ENCODE assay signal across 27 cellular contexts in genomic region chr12:31525496-31526157, GRCh38.
A peak's percentile ranks its signal among the peaks of the same experiment; 100 is the strongest.
DNase-seq lines count a peak whose midpoint lies in the region; ATAC-seq, FAIRE-seq and TF ChIP-seq lines count a peak whose summit lies in the region.
"Had no signal": no experiment of that assay in that cellular context is flagged by ENCODE, and none has a peak within 500 bp of the region (broad histone marks: within the 10 kb centered on the region; RNA-seq: fewer than 3 reads in every experiment).

No MANE protein-coding gene starts in this region.

- no peak overlapping the region for H2AK9ac ChIP-seq in IMR-90 (replicated peaks; ENCODE audit: low read depth, low read length, poor library complexity)

- H2BK12ac ChIP-seq in trophoblast cell (ENCODE audit: low read length) (no peak overlapping the region), neuronal stem cell (ENCODE audit: low read length) (no peak overlapping the region)

- TF ChIP-seq CTCF in IMR-90 (conservative IDR thresholded peaks at IDR 0.05; ENCODE audit: low read depth, low read length) (no peak), bronchial epithelial cell (IDR thresholded peaks at IDR 0.05; ENCODE audit: insufficient read depth, low read length, severe bottlenecking) (no peak)

- H4K8ac ChIP-seq in IMR-90 (ENCODE audit: low read depth in 2 of 2, low read length in 2 of 2) (no peak overlapping the region), trophoblast cell (ENCODE audit: low read depth, low read length) (no peak overlapping the region), neuronal stem cell (ENCODE audit: low read depth, low read length) (no peak overlapping the region)

- peaks cover 17 to 46% of the 10 kb centered on the region in 2 experiments for H3K79me1 ChIP-seq in IMR-90 (ENCODE audit: low read depth in 1 of 2, low read length in 2 of 2)
- H3K79me1 ChIP-seq in trophoblast cell (ENCODE audit: low read length): no peaks in the 10 kb centered on the region
- no peaks in the 10 kb centered on the region for H3K79me1 ChIP-seq in neuronal stem cell (ENCODE audit: low read depth, low read length)

- no peaks in the 10 kb centered on the region for H3K79me2 ChIP-seq in trophoblast cell (ENCODE audit: control insufficient read depth, insufficient read depth, low read length, poor library complexity)

- H2AFZ ChIP-seq in IMR-90 (replicated peaks; ENCODE audit: low read length, poor library complexity) (no peak overlapping the region), trophoblast cell (ENCODE audit: insufficient read depth, low read length, poor library complexity) (no peak overlapping the region), neuronal stem cell (ENCODE audit: low read length) (no peak overlapping the region)

- TF ChIP-seq RAD21 in IMR-90 (IDR thresholded peaks at IDR 0.05; ENCODE audit: low read length): no peak

- POLR2A ChIA-PET in IMR-90 (lab: Charles Lee; ENCODE audit: unreplicated experiment): no interaction called here

- H2BK120ac ChIP-seq in IMR-90 (ENCODE audit: low read depth, low read length) (no peak overlapping the region), trophoblast cell (ENCODE audit: insufficient read depth, low read length, poor library complexity) (no peak overlapping the region), neuronal stem cell (ENCODE audit: low read depth, low read length) (no peak overlapping the region)

- H3K18ac ChIP-seq in IMR-90 (ENCODE audit: low read depth, low read length): no peak overlapping the region
- H3K18ac ChIP-seq in trophoblast cell (ENCODE audit: low read length): no peak overlapping the region
- no peak overlapping the region for H3K18ac ChIP-seq in neuronal stem cell (ENCODE audit: low read length)

- CTCF ChIA-PET in IMR-90 (lab: Yijun Ruan, JAX): no interaction called here

- H4K91ac ChIP-seq in IMR-90 (ENCODE audit: insufficient read depth, low read depth, low read length) (no peak overlapping the region), trophoblast cell (ENCODE audit: low read depth, low read length) (no peak overlapping the region), neuronal stem cell (ENCODE audit: low read depth, low read length, poor library complexity) (no peak overlapping the region)

- TF ChIP-seq POLR2A in GM12891 (IDR thresholded peaks at IDR 0.05; ENCODE audit: low read depth, low read length) (no peak), IMR-90 (IDR thresholded peaks at IDR 0.05; ENCODE audit: low read depth, low read length) (no peak)

- intact Hi-C loops in IMR-90 (cut with micrococcal nuclease): no loop called here

- no peak overlapping the region for H3K4ac ChIP-seq in IMR-90 (ENCODE audit: low read depth, low read length)
- peak overlapping the region; percentile 27 for H3K4ac ChIP-seq in trophoblast cell (ENCODE audit: low read depth, low read length)
- H3K4ac ChIP-seq in neuronal stem cell (ENCODE audit: low read length): no peak overlapping the region

- H3K4me1 ChIP-seq in IMR-90 (ENCODE audit: control insufficient read depth, insufficient read depth, low read length): peaks cover 9% of the 10 kb centered on the region
- H3K4me1 ChIP-seq in trophoblast cell (ENCODE audit: control insufficient read depth in 1 of 2, insufficient read depth in 2 of 2, low read length in 2 of 2): peaks cover 0 to 4% of the 10 kb centered on the region in 2 experiments
- H3K4me1 ChIP-seq in neuronal stem cell (ENCODE audit: control insufficient read depth in 2 of 2, insufficient read depth in 1 of 2, low read depth in 1 of 2, low read length in 2 of 2): no peaks in the 10 kb centered on the region
- H3K4me1 ChIP-seq: esophagus squamous epithelium had no signal

- H3K27me3 ChIP-seq in IMR-90 (ENCODE audit: control insufficient read depth, insufficient read depth, low read length): no peaks in the 10 kb centered on the region
- no peaks in the 10 kb centered on the region for H3K27me3 ChIP-seq in bronchial epithelial cell (ENCODE audit: control insufficient read depth, insufficient read depth, low read length)
- H3K27me3 ChIP-seq in trophoblast cell (ENCODE audit: insufficient read depth, low read length): no peaks in the 10 kb centered on the region
- no peaks in the 10 kb centered on the region for H3K27me3 ChIP-seq in neuronal stem cell (ENCODE audit: control insufficient read depth in 3 of 3, insufficient read depth in 3 of 3, low read depth in 1 of 3, low read length in 3 of 3)
- H3K27me3 ChIP-seq: cardiac muscle cell, esophagus squamous epithelium, gastrocnemius medialis, sigmoid colon had no signal

- no peak overlapping the region for H3K27ac ChIP-seq in IMR-90 (ENCODE audit: insufficient read depth, low read length)
- no peak overlapping the region for H3K27ac ChIP-seq in trophoblast cell (ENCODE audit: low read depth, low read length)
- H3K27ac ChIP-seq in neuronal stem cell (replicated peaks; ENCODE audit: low read length): no peak overlapping the region
- H3K27ac ChIP-seq: cardiac muscle cell, esophagus squamous epithelium, RWPE1, sigmoid colon, SK-N-MC had no signal

- H4K12ac ChIP-seq in trophoblast cell (ENCODE audit: low read depth, low read length): no peak overlapping the region

- no peak overlapping the region for H2AK5ac ChIP-seq in IMR-90 (ENCODE audit: low read depth, low read length)
- H2AK5ac ChIP-seq in trophoblast cell (ENCODE audit: low read length): no peak overlapping the region
- no peak overlapping the region for H2AK5ac ChIP-seq in neuronal stem cell (ENCODE audit: low read depth, low read length)

- no peaks in the 10 kb centered on the region for H3K36me3 ChIP-seq in IMR-90 (ENCODE audit: control insufficient read depth, insufficient read depth, low read length)
- no peaks in the 10 kb centered on the region for H3K36me3 ChIP-seq in bronchial epithelial cell (ENCODE audit: control insufficient read depth, insufficient read depth, low read length)
- H3K36me3 ChIP-seq in trophoblast cell (ENCODE audit: control insufficient read depth in 1 of 2, insufficient read depth in 2 of 2, low read length in 2 of 2): no peaks in the 10 kb centered on the region
- H3K36me3 ChIP-seq in neuronal stem cell (replicated peaks in 1 of 2; ENCODE audit: control insufficient read depth in 2 of 2, insufficient read depth in 2 of 2, low read length in 2 of 2): no peaks in the 10 kb centered on the region
- H3K36me3 ChIP-seq: cardiac muscle cell, esophagus squamous epithelium, gastrocnemius medialis, sigmoid colon had no signal

- H3K23ac ChIP-seq in IMR-90 (ENCODE audit: low read depth, low read length) (no peak overlapping the region), trophoblast cell (ENCODE audit: low read length) (no peak overlapping the region), neuronal stem cell (ENCODE audit: low read depth, low read length, poor library complexity) (no peak overlapping the region)

- H4K20me1 ChIP-seq in IMR-90 (ENCODE audit: insufficient read depth, low read length): no peaks in the 10 kb centered on the region

- H4K5ac ChIP-seq in IMR-90 (ENCODE audit: low read depth, low read length): no peak overlapping the region

- H3K9me3 ChIP-seq in IMR-90 (ENCODE audit: control insufficient read depth, insufficient read depth, low read length): no peaks in the 10 kb centered on the region
- no peaks in the 10 kb centered on the region for H3K9me3 ChIP-seq in trophoblast cell (ENCODE audit: insufficient read depth, low read depth, low read length)
- no peaks in the 10 kb centered on the region for H3K9me3 ChIP-seq in neuronal stem cell (replicated peaks in 1 of 2; ENCODE audit: control insufficient read depth in 2 of 2, insufficient read depth in 1 of 2, low read depth in 1 of 2, low read length in 2 of 2)
- H3K9me3 ChIP-seq: esophagus squamous epithelium, gastrocnemius medialis, sigmoid colon had no signal

- no peak for ATAC-seq in IMR-90 (ENCODE audit: low read depth)
- no peak for ATAC-seq in HG02610 (IDR thresholded peaks at IDR 0.05; ENCODE audit: unreplicated experiment)
- ATAC-seq in stimulated activated naive CD8-positive, alpha-beta T cell treated with anti-CD3 and anti-CD28 coated beads, Interleukin-15, Interleukin-2, amounts not matched to agents 100 U/mL and 50 U/mL, for 24 hours: no peak
- ATAC-seq: WTC11 had no signal

- H3K56ac ChIP-seq in IMR-90 (ENCODE audit: extremely low read depth, insufficient read depth, low read length): no peak overlapping the region

- BruUV-seq in IMR-90 (replicated peaks; lab: Mats Ljungman, UMichigan): no TSS peak

- no peak for DNase-seq in GM12891 (ENCODE audit: insufficient read length, low spot score)
- DNase-seq in IMR-90: no peak
- peak; percentile 20 for DNase-seq in bronchial epithelial cell (ENCODE audit: low read depth)
- DNase-seq in trophoblast cell: no peak
- no peak for DNase-seq in neuronal stem cell (ENCODE audit: low spot score)
- DNase-seq in urothelium cell line (ENCODE audit: low spot score): no peak
- DNase-seq in stimulated activated naive CD8-positive, alpha-beta T cell treated with anti-CD3 and anti-CD28 coated beads, Interleukin-15, Interleukin-2, amounts not matched to agents 100 U/mL and 50 U/mL, for 24 hours: no peak
- DNase-seq: activated CD8-positive, alpha-beta memory T cell treated with anti-CD3 and anti-CD28 coated beads, Interleukin-2, amount 50 U/mL, for 48 hours; CD4-positive, alpha-beta memory T cell; DMS 273 treated with DMSO at 0.1 percent for 48 hours; endodermal cell; esophagus squamous epithelium; gastrocnemius medialis; hippocampal formation; Kasumi-1; NCI-H1048; NCI-H1694 treated with DMSO at 0.1 percent for 48 hours; NCI-H2171 treated with DMSO at 0.1 percent for 48 hours; NCI-H526; posterior cingulate gyrus; sigmoid colon; stimulated activated CD4-positive, alpha-beta T cell treated with anti-CD3 and anti-CD28 coated beads, Interleukin-15, amount 100 ng/mL, for 24 hours had no signal

- H3K14ac ChIP-seq in IMR-90 (replicated peaks; ENCODE audit: low read depth, low read length): no peak overlapping the region
- no peak overlapping the region for H3K14ac ChIP-seq in trophoblast cell (ENCODE audit: low read length)
- H3K14ac ChIP-seq in neuronal stem cell (ENCODE audit: low read length): no peak overlapping the region

- H2BK15ac ChIP-seq in IMR-90 (ENCODE audit: low read depth, low read length) (no peak overlapping the region), neuronal stem cell (ENCODE audit: low read length) (no peak overlapping the region)

- no peak overlapping the region for H2BK20ac ChIP-seq in IMR-90 (ENCODE audit: low read depth, low read length)

- H3K9me1 ChIP-seq in IMR-90 (ENCODE audit: insufficient read depth, low read length): peaks cover 9% of the 10 kb centered on the region

- no CpG with 5 or more reads among the region's 3 CpGs for WGBS in IMR-90 (ENCODE audit: extremely low coverage in 2 of 2, insufficient read length in 1 of 2), 2 experiments
- no CpG with 5 or more reads among the region's 3 CpGs for WGBS in trophoblast cell (ENCODE audit: extremely low coverage, insufficient coverage, insufficient read length)
- no CpG with 5 or more reads among the region's 3 CpGs for whole genome bisulfite sequencing in neuronal stem cell (ENCODE audit: extremely low coverage in 2 of 2, insufficient read length in 2 of 2, insufficient replicate concordance in 1 of 2), 2 donors

- no peak overlapping the region for H2BK5ac ChIP-seq in IMR-90 (ENCODE audit: low read depth, low read length, poor library complexity, severe bottlenecking)
- H2BK5ac ChIP-seq in trophoblast cell (ENCODE audit: low read depth, low read length, poor library complexity): no peak overlapping the region
- no peak overlapping the region for H2BK5ac ChIP-seq in neuronal stem cell (ENCODE audit: low read length)

- in situ Hi-C loops in IMR-90 (cut with MboI; ENCODE audit: low sequenced_read_pairs): no loop called here

- H3K4me2 ChIP-seq in IMR-90 (ENCODE audit: low read depth, low read length): no peak overlapping the region
- no peak overlapping the region for H3K4me2 ChIP-seq in trophoblast cell (ENCODE audit: low read length)
- H3K4me2 ChIP-seq in neuronal stem cell (ENCODE audit: insufficient read depth, low read length, poor library complexity, severe bottlenecking): no peak overlapping the region

- dilution Hi-C loops in IMR-90 (cut with HindIII; ENCODE audit: low sequenced_read_pairs, unreplicated experiment): no loop called here

- peak; percentile 26 for FAIRE-seq in GM12891 (lab: Jason Lieb, UNC)
- no peak for FAIRE-seq in bronchial epithelial cell (lab: Jason Lieb, UNC)
- no peak for FAIRE-seq in urothelium cell line (lab: Jason Lieb, UNC)

- no peak overlapping the region for H3K4me3 ChIP-seq in IMR-90 (ENCODE audit: insufficient read depth, low read depth, low read length)
- H3K4me3 ChIP-seq in bronchial epithelial cell (ENCODE audit: low read depth, low read length): no peak overlapping the region
- no peak overlapping the region for H3K4me3 ChIP-seq in trophoblast cell (ENCODE audit: low read depth, low read length)
- no peak overlapping the region for H3K4me3 ChIP-seq in neuronal stem cell (ENCODE audit: low read length in 2 of 2)
- H3K4me3 ChIP-seq: cardiac muscle cell, esophagus squamous epithelium, gastrocnemius medialis, sigmoid colon, SK-N-MC had no signal

- no peak overlapping the region for H3K9ac ChIP-seq in IMR-90 (ENCODE audit: low read depth, low read length)
- no peak overlapping the region for H3K9ac ChIP-seq in trophoblast cell (ENCODE audit: low read length)
- no peak overlapping the region for H3K9ac ChIP-seq in neuronal stem cell (ENCODE audit: low read depth, low read length, poor library complexity)
